19 cellular contexts compared by ENCODE assay signal in genomic region chr3:195805181-195805580, GRCh38. TPM values are rescaled to one million over a fixed set of nuclear protein-coding genes. Genes with fewer than 3 reads are reported as not detected.
DNase-seq lines count a peak whose midpoint lies in the region; ATAC-seq and TF ChIP-seq lines count a peak whose summit lies in the region.
"Had no signal": no experiment of that assay in that cellular context is flagged by ENCODE, and none has a peak within 500 bp of the region (broad histone marks: within the 10 kb centered on the region; RNA-seq: fewer than 3 reads in every experiment).

No MANE protein-coding gene starts in this region.

- no peaks in the 10 kb centered on the region for H3K9me3 ChIP-seq in esophagus squamous epithelium
- no peaks in the 10 kb centered on the region for H3K9me3 ChIP-seq in testis
- H3K9me3 ChIP-seq: spleen had no signal

- CTCF ChIA-PET in activated naive CD4-positive, alpha-beta T cell treated with anti-CD3 and anti-CD28 coated beads for 36 hours (lab: Charles Lee): interaction anchor here (0.6 kb wide), 1 partner anchor 198 kb away, joined by 3 read pairs; no protein-coding TSS in a partner anchor
- CTCF ChIA-PET in WTC11 (lab: Charles Lee): interaction anchor here (0.9 to 2.6 kb wide), 3 partner anchors 31 to 89 kb away, joined by 3 to 12 read pairs (median 6); no protein-coding TSS in a partner anchor

- TF ChIP-seq CTCF in WTC11 (IDR thresholded peaks at IDR 0.05) (no peak), esophagus squamous epithelium (IDR thresholded peaks at IDR 0.05) (no peak), testis (IDR thresholded peaks at IDR 0.05) (no peak)

- H3K9me3 Mint-ChIP-seq in activated naive CD4-positive, alpha-beta T cell treated with anti-CD3 and anti-CD28 coated beads for 36 hours: no peaks in the 10 kb centered on the region
- H3K9me3 Mint-ChIP-seq in WTC11: no peaks in the 10 kb centered on the region
- H3K9me3 Mint-ChIP-seq: activated naive CD4-positive, alpha-beta T cell treated with anti-CD3 and anti-CD28 coated beads, Interleukin-2, amount 50 U/mL, for 72 hours had no signal

- ATAC-seq in WTC11 (no peak), HG02642 (IDR thresholded peaks at IDR 0.05; ENCODE audit: poor library complexity, unreplicated experiment) (no peak)
- ATAC-seq: SK-N-SH treated with all-trans-retinoic acid at 6 μM for 48 hours had no signal

- H3K27ac Mint-ChIP-seq in activated naive CD4-positive, alpha-beta T cell treated with anti-CD3 and anti-CD28 coated beads for 36 hours: peak overlapping the region; percentile 44
- H3K27ac Mint-ChIP-seq in WTC11: peak overlapping the region; percentile 82

- H3K4me3 Mint-ChIP-seq in activated naive CD4-positive, alpha-beta T cell treated with anti-CD3 and anti-CD28 coated beads for 36 hours: no peak overlapping the region
- no peak overlapping the region for H3K4me3 Mint-ChIP-seq in WTC11
- H3K4me3 Mint-ChIP-seq: brain had no signal

- intact Hi-C loops in activated naive CD4-positive, alpha-beta T cell treated with anti-CD3 and anti-CD28 coated beads for 36 hours (cut with micrococcal nuclease): no loop called here
- intact Hi-C loops in esophagus squamous epithelium (cut with DNase I): no loop called here
- intact Hi-C loops in testis (cut with DNase I; ENCODE audit: low total_unique reads): no loop called here

- H3K36me3 Mint-ChIP-seq in activated naive CD4-positive, alpha-beta T cell treated with anti-CD3 and anti-CD28 coated beads for 36 hours (ENCODE audit: low read depth): no peaks in the 10 kb centered on the region
- H3K36me3 Mint-ChIP-seq in WTC11: no peaks in the 10 kb centered on the region
- H3K36me3 Mint-ChIP-seq: brain had no signal

- DNase-seq in activated naive CD4-positive, alpha-beta T cell treated with anti-CD3 and anti-CD28 coated beads for 36 hours: no peak
- no peak for DNase-seq in activated naive CD4-positive, alpha-beta T cell treated with Interleukin-2 at 50 U/mL for 16 hours
- DNase-seq in WTC11 (ENCODE audit: low spot score) (no peak), esophagus squamous epithelium (lab: John Stamatoyannopoulos, UW) (no peak), testis (no peak), SW 1271 (lab: John Stamatoyannopoulos, UW) (no peak)
- no peak for DNase-seq in stimulated activated naive CD4-positive, alpha-beta T cell treated with Interleukin-2 at 50 U/mL for 16 hours (lab: John Stamatoyannopoulos, UW)
- DNase-seq: CD4-positive, CD25-positive, alpha-beta regulatory T cell; DMS153; GDM1; NCI-H1417 treated with DMSO at 0.1 percent for 48 hours; NCI-H526 treated with DMSO at 0.1 percent for 48 hours; stimulated activated CD4-positive, alpha-beta T cell treated with anti-CD3 and anti-CD28 coated beads, Interleukin-4, amount 100 ng/mL, for 4 hours had no signal

- H3K27ac ChIP-seq in esophagus squamous epithelium (peak overlapping the region; percentile 41 to 82 (median 75)), testis (peak overlapping the region; percentile 86 to 88)
- H3K27ac ChIP-seq: spleen had no signal

- peaks cover 40% of the 10 kb centered on the region for H3K4me1 Mint-ChIP-seq in activated naive CD4-positive, alpha-beta T cell treated with anti-CD3 and anti-CD28 coated beads for 36 hours (ENCODE audit: low read depth)
- peaks cover 85% of the 10 kb centered on the region for H3K4me1 Mint-ChIP-seq in WTC11

- H3K27me3 Mint-ChIP-seq in activated naive CD4-positive, alpha-beta T cell treated with anti-CD3 and anti-CD28 coated beads for 36 hours (ENCODE audit: low read depth): no peaks in the 10 kb centered on the region
- H3K27me3 Mint-ChIP-seq in WTC11 (ENCODE audit: low read depth): peaks cover 4% of the 10 kb centered on the region

- H3K27me3 ChIP-seq in esophagus squamous epithelium (peaks cover 0 to 32% (median 0%) of the 10 kb centered on the region in 4 donors), testis (no peaks in the 10 kb centered on the region)

- H3K4me3 ChIP-seq in esophagus squamous epithelium (no peak overlapping the region), testis (no peak overlapping the region)
- H3K4me3 ChIP-seq: spleen had no signal

- H3K36me3 ChIP-seq in esophagus squamous epithelium (no peaks in the 10 kb centered on the region), testis (ENCODE audit: low read depth, missing control alignments) (no peaks in the 10 kb centered on the region)
- H3K36me3 ChIP-seq: spleen had no signal

- peaks cover 5 to 66% (median 25%) of the 10 kb centered on the region in 3 donors for H3K4me1 ChIP-seq in esophagus squamous epithelium
- H3K4me1 ChIP-seq in testis: peaks cover 40% of the 10 kb centered on the region

- 96% methylated on average over 9 to 14 of the region's 14 CpGs for WGBS in esophagus squamous epithelium, 2 donors
- WGBS in testis, 2 donors: 95% methylated on average over 14 of the region's 14 CpGs

- POLR2A ChIA-PET in WTC11 (lab: Charles Lee): interaction anchor here (0.5 kb wide), 1 partner anchor 17 kb away, joined by 8 read pairs; no protein-coding TSS in a partner anchor

- TF ChIP-seq POLR2A in esophagus squamous epithelium (IDR thresholded peaks at IDR 0.05) (no peak), testis (IDR thresholded peaks at IDR 0.05) (no peak)

TF ChIP-seq in WTC11, 78 proteins besides CTCF, POLR2A, EP300 and RAD21:
- no peak for TF ChIP-seq KAT7 (CRISPR knock-in tag; IDR thresholded peaks at IDR 0.05; ENCODE audit: borderline replicate concordance)

RNA-seq across cellular contexts. Expression of gene MUC4, which starts 6.5 kb away (rescaled TPM):
- under 1 TPM in 1 of 2 experiments, not detected in 1; 0.02 TPM for total RNA-seq in activated naive CD4-positive, alpha-beta T cell treated with anti-CD3 and anti-CD28 coated beads for 36 hours
- total RNA-seq in WTC11 (2021) (2.1 to 2.8 TPM (median 2.3 TPM) in 3 replicates), esophagus squamous epithelium (10 to 100 TPM; 11.1 to 51.6 (median 32.2) TPM), testis (1 to 10 TPM; 4.0 to 4.7 TPM)
- 1.8 TPM for polyA plus RNA-seq in testis (ENCODE audit: insufficient read depth, low read depth, low replicate concordance)
- total RNA-seq: CD4-positive, CD25-positive, alpha-beta regulatory T cell; liver; spleen had no signal
- polyA plus RNA-seq: CD4-positive, CD25-positive, alpha-beta regulatory T cell; liver had no signal
